In genomic region chr21:35014302-35015044, GRCh38 we compare ENCODE assay signal across 18 cellular contexts. TPM values are rescaled to one million over a fixed set of nuclear protein-coding genes. Genes with fewer than 3 reads are reported as not detected.
A peak's percentile ranks its signal among the peaks of the same experiment; 100 is the strongest.
DNase-seq lines count a peak whose midpoint lies in the region; ATAC-seq and TF ChIP-seq lines count a peak whose summit lies in the region.
"Had no signal": no experiment of that assay in that cellular context is flagged by ENCODE, and none has a peak within 500 bp of the region (broad histone marks: within the 10 kb centered on the region; RNA-seq: fewer than 3 reads in every experiment).

No MANE protein-coding gene starts in this region.

- H3K36me3 ChIP-seq in endodermal cell (ENCODE audit: control insufficient read depth, insufficient read depth, low read length) (no peaks in the 10 kb centered on the region), upper lobe of right lung (no peaks in the 10 kb centered on the region)
- H3K36me3 ChIP-seq: gastrocnemius medialis, vagina had no signal

- no peaks in the 10 kb centered on the region for H3K9me3 ChIP-seq in endodermal cell (ENCODE audit: control insufficient read depth, low read length)
- no peaks in the 10 kb centered on the region for H3K9me3 ChIP-seq in upper lobe of right lung
- H3K9me3 ChIP-seq: gastrocnemius medialis, vagina had no signal

- 89 to 92% methylated on average over 10 to 11 of the region's 11 CpGs for WGBS in endodermal cell (ENCODE audit: insufficient coverage in 1 of 2, insufficient read length in 1 of 2), 2 experiments

- peaks cover 18% of the 10 kb centered on the region for H3K36me3 Mint-ChIP-seq in activated naive CD4-positive, alpha-beta T cell treated with anti-CD3 and anti-CD28 coated beads, Interleukin-2, amount 50 U/mL, for 24 hours
- no peaks in the 10 kb centered on the region for H3K36me3 Mint-ChIP-seq in endodermal cell (ENCODE audit: low read depth)

- peak; percentile 37 for ATAC-seq in upper lobe of right lung
- ATAC-seq: gastrocnemius medialis, left ventricle myocardium superior had no signal

- intact Hi-C loops in upper lobe of right lung (cut with DNase I): no loop called here
- intact Hi-C loops in posterior vena cava (cut with DNase I): no loop called here

- H3K27ac ChIP-seq in endodermal cell (ENCODE audit: low read depth, low read length) (no peak overlapping the region), upper lobe of right lung (no peak overlapping the region)
- H3K27ac ChIP-seq: gastrocnemius medialis, SK-N-MC, vagina had no signal

- no peak for DNase-seq in activated naive CD4-positive, alpha-beta T cell treated with anti-CD3 and anti-CD28 coated beads, Interleukin-2, amount 50 U/mL, for 16 hours
- DNase-seq in RPMI7951 (ENCODE audit: low read depth) (peak; percentile 31), endodermal cell (peak; percentile 19), upper lobe of right lung (no peak), GM19240 (ENCODE audit: insufficient read length, low spot score) (no peak), NCI-H2227 treated with DMSO at 0.1 percent for 48 hours (lab: John Stamatoyannopoulos, UW) (no peak), posterior vena cava (ENCODE audit: low spot score) (no peak)
- DNase-seq: amniotic stem cell; DMS153; gastrocnemius medialis; Karpas-422; left ventricle myocardium superior; NCI-H524; stimulated activated CD4-positive, alpha-beta T cell treated with anti-CD3 and anti-CD28 coated beads, Interleukin-12 subunit alpha, Interleukin-12 subunit beta, amount 100 ng/mL, for 4 hours had no signal

- no peak overlapping the region for H3K4me3 Mint-ChIP-seq in activated naive CD4-positive, alpha-beta T cell treated with anti-CD3 and anti-CD28 coated beads, Interleukin-2, amount 50 U/mL, for 24 hours
- H3K4me3 Mint-ChIP-seq in endodermal cell: no peak overlapping the region

- peaks cover 90% of the 10 kb centered on the region for H3K4me1 Mint-ChIP-seq in activated naive CD4-positive, alpha-beta T cell treated with anti-CD3 and anti-CD28 coated beads, Interleukin-2, amount 50 U/mL, for 24 hours
- peaks cover 22% of the 10 kb centered on the region for H3K4me1 Mint-ChIP-seq in endodermal cell

- no peaks in the 10 kb centered on the region for H3K9me3 Mint-ChIP-seq in activated naive CD4-positive, alpha-beta T cell treated with anti-CD3 and anti-CD28 coated beads, Interleukin-2, amount 50 U/mL, for 24 hours
- H3K9me3 Mint-ChIP-seq in endodermal cell: no peaks in the 10 kb centered on the region

- H3K27me3 Mint-ChIP-seq in activated naive CD4-positive, alpha-beta T cell treated with anti-CD3 and anti-CD28 coated beads, Interleukin-2, amount 50 U/mL, for 24 hours: no peaks in the 10 kb centered on the region
- H3K27me3 Mint-ChIP-seq in endodermal cell (ENCODE audit: insufficient read depth): no peaks in the 10 kb centered on the region

- H3K9ac ChIP-seq in endodermal cell (ENCODE audit: extremely low read depth, low read length, poor library complexity, severe bottlenecking): no peak overlapping the region

- H3K27me3 ChIP-seq in endodermal cell (ENCODE audit: control insufficient read depth, insufficient read depth, low read length, poor library complexity, severe bottlenecking) (no peaks in the 10 kb centered on the region), upper lobe of right lung (no peaks in the 10 kb centered on the region)
- H3K27me3 ChIP-seq: gastrocnemius medialis, vagina had no signal

- H3K27ac Mint-ChIP-seq in activated naive CD4-positive, alpha-beta T cell treated with anti-CD3 and anti-CD28 coated beads, Interleukin-2, amount 50 U/mL, for 24 hours: peak overlapping the region; percentile 89
- no peak overlapping the region for H3K27ac Mint-ChIP-seq in endodermal cell
- H3K27ac Mint-ChIP-seq: progenitor cell of endocrine pancreas had no signal

- H3K4me1 ChIP-seq in endodermal cell (ENCODE audit: control insufficient read depth, insufficient read depth, low read length): peaks cover 4% of the 10 kb centered on the region
- H3K4me1 ChIP-seq in upper lobe of right lung: no peaks in the 10 kb centered on the region
- H3K4me1 ChIP-seq: gastrocnemius medialis, vagina had no signal

- H3K4me3 ChIP-seq in endodermal cell (ENCODE audit: low read length): no peak overlapping the region
- H3K4me3 ChIP-seq in upper lobe of right lung: no peak overlapping the region
- H3K4me3 ChIP-seq: gastrocnemius medialis, SK-N-MC, vagina had no signal

- TF ChIP-seq CTCF in endodermal cell (conservative IDR thresholded peaks at IDR 0.05): no peak
- no peak for TF ChIP-seq CTCF in upper lobe of right lung (IDR thresholded peaks at IDR 0.05)

RNA-seq across cellular contexts. Expression of gene RUNX1, which starts 34.6 kb away (rescaled TPM):
- 6.5 and 13.8 TPM in 2 replicates for total RNA-seq in RPMI7951 (2014; rRNA removed; shearing (Covaris generic))
- total RNA-seq in endodermal cell (1 to 10 TPM in 1 of 2 donors, under 1 TPM in 1; 0.31 to 2.8 TPM), upper lobe of right lung (86.9 TPM), posterior vena cava (10 to 100 TPM; 39.6 to 59.3 TPM)
- 0.50 TPM for polyA plus RNA-seq in endodermal cell (2013, experiment 1 of 2)
- polyA plus RNA-seq in endodermal cell (2013, experiment 2 of 2): 1.0 TPM

Comparison
In these comparisons a context has a peak if more than half of its experiments do, and no peak if none do; other contexts are left out.
1. DNase-seq: peak in RPMI7951 (single experiment) and endodermal cell (single experiment); none in activated naive CD4-positive, alpha-beta T cell treated with anti-CD3 and anti-CD28 coated beads, Interleukin-2, amount 50 U/mL, for 16 hours (single experiment), upper lobe of right lung (single experiment), GM19240 (single experiment), NCI-H2227 treated with DMSO at 0.1 percent for 48 hours (single experiment) and posterior vena cava (single experiment).